9 cellular contexts compared by ENCODE assay signal in the genomic region with DNA sequence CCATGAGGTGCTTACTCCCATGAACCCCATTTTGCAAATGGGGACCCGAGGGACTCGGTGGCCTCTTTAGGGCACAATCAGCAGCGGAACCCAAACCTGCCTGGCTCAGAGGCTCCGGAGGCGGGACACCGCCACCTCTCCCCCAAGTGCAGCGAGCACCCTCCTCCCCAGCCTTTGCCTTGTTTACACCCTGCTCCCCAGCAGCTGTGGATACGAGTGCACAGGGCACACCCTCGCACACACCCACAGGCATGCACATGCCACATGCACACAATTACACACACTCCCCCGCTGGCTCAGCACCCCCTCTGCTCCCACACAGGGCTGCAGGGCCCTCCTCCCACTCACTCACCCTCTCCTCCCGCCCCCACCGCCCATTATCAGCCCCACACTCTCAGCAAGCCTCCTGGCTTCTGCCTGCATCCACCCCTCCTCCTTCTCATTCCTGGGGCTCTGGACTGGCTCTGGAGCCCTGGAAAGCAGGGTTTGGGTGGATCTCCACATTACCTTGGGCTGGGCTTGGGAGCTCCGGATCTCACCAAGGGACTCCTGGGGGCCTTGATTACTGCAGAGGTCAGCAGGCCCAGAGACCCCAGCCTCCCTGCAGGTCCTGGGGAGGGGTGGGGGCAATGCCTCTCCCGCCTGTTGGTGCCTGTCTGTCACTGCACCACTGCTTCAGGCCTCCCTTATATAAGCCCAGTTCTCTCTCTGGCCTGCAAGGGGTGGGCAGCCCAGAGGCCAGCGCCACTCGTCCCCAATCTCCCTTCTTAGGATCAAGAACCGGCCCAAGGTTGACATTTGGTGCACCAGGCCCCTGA. TPM values are rescaled to one million over a fixed set of nuclear protein-coding genes. Genes with fewer than 3 reads are reported as not detected.
DNase-seq lines count a peak whose midpoint lies in the region; ATAC-seq, FAIRE-seq and TF ChIP-seq lines count a peak whose summit lies in the region.
"Had no signal": no experiment of that assay in that cellular context is flagged by ENCODE, and none has a peak within 500 bp of the region (broad histone marks: within the 10 kb centered on the region; RNA-seq: fewer than 3 reads in every experiment).

No MANE protein-coding gene starts in this region.

- in situ Hi-C loops in HepG2 (cut with HindIII; ENCODE audit: extremely low pct_ligation_motif_present, low pct_unique_long_range_greater_than_20kb), result no loop called here

- peak overlapping the region; percentile 63 for H3K4me2 ChIP-seq in HepG2 (ENCODE audit: low read depth, low read length)

- H3K27me3 Mint-ChIP-seq in naive thymus-derived CD4-positive, alpha-beta T cell, result no peaks in the 10 kb centered on the region

- H3K4me3 ChIP-seq in colonic mucosa, result no peak overlapping the region
- H3K4me3 ChIP-seq in HepG2 (replicated peaks in 1 of 3; ENCODE audit: insufficient read depth in 1 of 3, low read depth in 2 of 3, low read length in 3 of 3), result peak overlapping the region in 2 of 3 experiments; percentile 27 to 49; a peak in 4 of 6 replicates
- peak overlapping the region in 2 of 5 donors; percentile 6 to 36 for H3K4me3 ChIP-seq in subcutaneous abdominal adipose tissue (ENCODE audit: low read depth in 1 of 5, low read length in 5 of 5)
- H3K4me3 ChIP-seq in naive thymus-derived CD4-positive, alpha-beta T cell (ENCODE audit: low read length), result no peak overlapping the region

- CTCF ChIA-PET in HepG2 (lab: Yijun Ruan, JAX; ENCODE audit: low intra/inter-chr PET ratio, low total read pairs), result no interaction called here
- CTCF ChIA-PET in naive thymus-derived CD4-positive, alpha-beta T cell (lab: Charles Lee), result interaction anchor here (0.6 to 1.1 kb wide), 2 partner anchors 7 to 492 kb away, joined by 3 to 4 read pairs; no protein-coding TSS in a partner anchor

- peaks cover 2 to 30% (median 5%) of the 10 kb centered on the region in 5 donors for H3K36me3 Mint-ChIP-seq in naive thymus-derived CD4-positive, alpha-beta T cell

- H3K27ac Mint-ChIP-seq in naive thymus-derived CD4-positive, alpha-beta T cell, result no peak overlapping the region

- peak; percentile 89 for DNase-seq in colonic mucosa
- DNase-seq in HepG2 (ENCODE audit: low spot score), result no peak
- DNase-seq in DMS153 treated with DMSO at 0.1 percent for 48 hours (lab: John Stamatoyannopoulos, UW; ENCODE audit: unreplicated experiment), result no peak
- no peak for DNase-seq in NCI-H187 treated with DMSO at 0.1 percent for 48 hours (lab: John Stamatoyannopoulos, UW)
- DNase-seq in naive thymus-derived CD4-positive, alpha-beta T cell, result no peak
- DNase-seq: activated CD4-positive, alpha-beta T cell treated with anti-CD3 and anti-CD28 coated beads, Interleukin-2, amount 50 U/mL, for 4 hours had no signal

- no peaks in the 10 kb centered on the region for H3K79me2 ChIP-seq in HepG2 (ENCODE audit: insufficient read depth, low read length)

- H3K36me3 ChIP-seq in colonic mucosa, result no peaks in the 10 kb centered on the region
- peaks cover 0 to 4% of the 10 kb centered on the region in 2 experiments; a peak in 1 of 5 replicates for H3K36me3 ChIP-seq in HepG2 (replicated peaks in 1 of 2; ENCODE audit: control insufficient read depth in 1 of 2, insufficient read depth in 2 of 2, low read length in 2 of 2)
- H3K36me3 ChIP-seq in subcutaneous abdominal adipose tissue (ENCODE audit: control insufficient read depth in 5 of 5, insufficient read depth in 5 of 5, low read length in 5 of 5), result peaks cover 0 to 73% (median 55%) of the 10 kb centered on the region in 5 donors
- H3K36me3 ChIP-seq in naive thymus-derived CD4-positive, alpha-beta T cell (ENCODE audit: control insufficient read depth in 2 of 3, insufficient read depth in 3 of 3, low read length in 3 of 3), result peaks cover 0 to 84% (median 0%) of the 10 kb centered on the region in 3 experiments

- WGBS in HepG2 (ENCODE audit: low lambda C conversion rate), result 28% methylated on average over 14 of the region's 17 CpGs

- H3K4me3 Mint-ChIP-seq in naive thymus-derived CD4-positive, alpha-beta T cell, result no peak overlapping the region

- H3K9ac ChIP-seq in colonic mucosa (ENCODE audit: low read depth in 2 of 2, low read length in 2 of 2) (peak overlapping the region; percentile 41 to 88), HepG2 (ENCODE audit: insufficient read depth, low read depth, low read length) (peak overlapping the region; percentile 46), subcutaneous abdominal adipose tissue (ENCODE audit: low read length in 5 of 5) (peak overlapping the region in 4 of 5 donors; percentile 16 to 59 (median 22))

- H2AFZ ChIP-seq in HepG2 (ENCODE audit: low read length), result no peak overlapping the region

- TF ChIP-seq RAD21 in Ishikawa (IDR thresholded peaks at IDR 0.05; ENCODE audit: low read depth) (no peak), HepG2 (CRISPR knock-in tag; IDR thresholded peaks at IDR 0.05) (no peak)

- peak; percentile 12 for FAIRE-seq in HepG2 (lab: Jason Lieb, UNC)

- H3K4me1 ChIP-seq in colonic mucosa (peaks cover 25% of the 10 kb centered on the region), HepG2 (ENCODE audit: insufficient read depth, low read length) (peaks cover 40% of the 10 kb centered on the region), subcutaneous abdominal adipose tissue (ENCODE audit: control insufficient read depth in 5 of 5, insufficient read depth in 5 of 5, low read length in 5 of 5) (peaks cover 18 to 74% (median 71%) of the 10 kb centered on the region in 5 donors)
- peaks cover 1 to 5% of the 10 kb centered on the region in 2 donors for H3K4me1 ChIP-seq in naive thymus-derived CD4-positive, alpha-beta T cell (ENCODE audit: control insufficient read depth in 2 of 2, insufficient read depth in 2 of 2, low read length in 2 of 2)

- ATAC-seq in HepG2 (peak; percentile 78), GM18858 (IDR thresholded peaks at IDR 0.05; ENCODE audit: unreplicated experiment) (no peak)
- ATAC-seq in naive thymus-derived CD4-positive, alpha-beta T cell, result no peak

- POLR2A ChIA-PET in HepG2 (lab: Yijun Ruan, JAX), result interaction anchor here (0.9 to 2.9 kb wide), 7 partner anchors 7 to 245 kb away, joined by 3 to 32 read pairs (median 4); a partner anchor contains a TSS
- POLR2A ChIA-PET in naive thymus-derived CD4-positive, alpha-beta T cell (lab: Charles Lee), result no interaction called here

- TF ChIP-seq EP300 in Ishikawa (IDR thresholded peaks at IDR 0.05; ENCODE audit: borderline replicate concordance), result no peak
- no peak for TF ChIP-seq EP300 in HepG2 (IDR thresholded peaks at IDR 0.05; ENCODE audit: low read depth in 2 of 2, low read length in 2 of 2)
- no peak for TF ChIP-seq EP300 in HepG2 (CRISPR knock-in tag; IDR thresholded peaks at IDR 0.05; ENCODE audit: borderline replicate concordance)

- TSS peak; percentile 68 for BruUV-seq in HepG2 (replicated peaks; lab: Mats Ljungman, UMichigan)

- H4K20me1 ChIP-seq in HepG2 (ENCODE audit: insufficient read depth, low read length), result no peaks in the 10 kb centered on the region

- peaks cover 4 to 33% (median 21%) of the 10 kb centered on the region in 7 donors for H3K4me1 Mint-ChIP-seq in naive thymus-derived CD4-positive, alpha-beta T cell

- no peaks in the 10 kb centered on the region for H3K9me3 Mint-ChIP-seq in naive thymus-derived CD4-positive, alpha-beta T cell

- H3K27ac ChIP-seq in colonic mucosa, result peak overlapping the region; percentile 65
- H3K27ac ChIP-seq in HepG2 (ENCODE audit: extremely low read length, insufficient read depth, low read length), result peak overlapping the region; percentile 68
- peak overlapping the region; percentile 91 for H3K27ac ChIP-seq in subcutaneous abdominal adipose tissue (ENCODE audit: low read depth, low read length)
- H3K27ac ChIP-seq in naive thymus-derived CD4-positive, alpha-beta T cell (ENCODE audit: low read depth, low read length), result no peak overlapping the region

- intact Hi-C loops in colonic mucosa (cut with DNase I) (no loop called here), HepG2 (cut with micrococcal nuclease; ENCODE audit: unreplicated experiment) (no loop called here)
- intact Hi-C loops in naive thymus-derived CD4-positive, alpha-beta T cell (cut with micrococcal nuclease), result no loop called here

- H3K9me3 ChIP-seq in colonic mucosa (no peaks in the 10 kb centered on the region), HepG2 (ENCODE audit: low read length) (no peaks in the 10 kb centered on the region), subcutaneous abdominal adipose tissue (ENCODE audit: control insufficient read depth in 5 of 5, low read length in 5 of 5) (no peaks in the 10 kb centered on the region)
- H3K9me3 ChIP-seq in naive thymus-derived CD4-positive, alpha-beta T cell (ENCODE audit: control insufficient read depth in 2 of 3, low read length in 3 of 3), result no peaks in the 10 kb centered on the region

- H3K27me3 ChIP-seq in colonic mucosa (no peaks in the 10 kb centered on the region), HepG2 (ENCODE audit: control insufficient read depth in 1 of 2, insufficient read depth in 2 of 2, low read length in 2 of 2) (no peaks in the 10 kb centered on the region), subcutaneous abdominal adipose tissue (ENCODE audit: control insufficient read depth in 5 of 5, insufficient read depth in 4 of 5, low read length in 5 of 5) (no peaks in the 10 kb centered on the region)
- no peaks in the 10 kb centered on the region for H3K27me3 ChIP-seq in naive thymus-derived CD4-positive, alpha-beta T cell (ENCODE audit: control insufficient read depth in 2 of 2, insufficient read depth in 2 of 2, low read length in 2 of 2)

- TF ChIP-seq CTCF in colonic mucosa (IDR thresholded peaks at IDR 0.05), result no peak
- TF ChIP-seq CTCF in HepG2 (CRISPR knock-in tag; IDR thresholded peaks at IDR 0.05), result no peak

- TF ChIP-seq POLR2A in HepG2 (IDR thresholded peaks at IDR 0.05; ENCODE audit: insufficient read depth in 1 of 2, low read depth in 2 of 2, low read length in 2 of 2), result 0 out of 4 replicates have a peak, but pooled peaks of 1 of the 2 experiments have one; percentile 17

RNA-seq across cellular contexts. Expression of a gene that starts 6.4 kb away (rescaled TPM):
- total RNA-seq in colonic mucosa (10 to 100 TPM; 48.8 to 56.4 TPM), HepG2 (2016; rRNA removed; fragmentation: Illumina TruSeq; extraction: Trizol) (18.5 and 19.2 TPM in 2 replicates)
- total RNA-seq in HepG2 (2016; cell fraction: cytosol; rRNA removed; fragmentation: Illumina TruSeq; extraction: Trizol; ENCODE audit: low read depth), result 6.4 and 13.9 TPM in 2 replicates
- total RNA-seq in HepG2 (2016; cell fraction: insoluble cytoplasmic fraction; rRNA removed; fragmentation: Illumina TruSeq; extraction: Trizol), result 16.2 and 19.8 TPM in 2 replicates
- 10.9 and 11.9 TPM in 2 replicates for total RNA-seq in HepG2 (2016; cell fraction: membrane; rRNA removed; fragmentation: Illumina TruSeq; extraction: Trizol)
- 10.9 and 12.5 TPM in 2 replicates for total RNA-seq in HepG2 (2016; cell fraction: nucleus; rRNA removed; fragmentation: Illumina TruSeq; extraction: Trizol)
- 59.7 and 66.6 TPM in 2 replicates for polyA plus RNA-seq in HepG2 (2011; rRNA removed)
- polyA plus RNA-seq in HepG2 (2011; cell fraction: cytosol; rRNA removed), result 33.2 and 46.3 TPM in 2 replicates
- polyA plus RNA-seq in HepG2 (2011; cell fraction: nucleus; rRNA removed), result 86.5 and 102 TPM in 2 replicates
- polyA plus RNA-seq in HepG2 (2012), result 17.2 and 27.4 TPM in 2 replicates
- polyA plus RNA-seq in HepG2 (2016; cell fraction: cytosol; fragmentation: Illumina TruSeq; extraction: Trizol; ENCODE audit: low read depth), result 9.3 and 10.8 TPM in 2 replicates
- 22.3 and 32.8 TPM in 2 replicates for polyA plus RNA-seq in HepG2 (2016; cell fraction: insoluble cytoplasmic fraction; fragmentation: Illumina TruSeq; extraction: Trizol; ENCODE audit: low read depth)
- 12.0 and 14.3 TPM in 2 replicates for polyA plus RNA-seq in HepG2 (2016; cell fraction: membrane; fragmentation: Illumina TruSeq; extraction: Trizol; ENCODE audit: low read depth)
- 21.9 and 24.6 TPM in 2 replicates for polyA plus RNA-seq in HepG2 (2016; cell fraction: nucleus; fragmentation: Illumina TruSeq; extraction: Trizol; ENCODE audit: insufficient read depth, low read depth)
- polyA minus RNA-seq in HepG2 (2011; rRNA and poly(A)+ RNA removed; ENCODE audit: low replicate concordance), result 111 and 113 TPM in 2 replicates
- polyA minus RNA-seq in HepG2 (2011; cell fraction: cytosol; rRNA and poly(A)+ RNA removed), result 22.7 and 28.5 TPM in 2 replicates
- polyA minus RNA-seq in HepG2 (2011; cell fraction: nucleus; rRNA and poly(A)+ RNA removed), result 44.5 and 48.7 TPM in 2 replicates
- 10 to 100 TPM; 16.7 to 48.3 (median 22.5) TPM for total RNA-seq in naive thymus-derived CD4-positive, alpha-beta T cell
- 10 to 100 TPM; 37.2 to 50.4 TPM for polyA plus RNA-seq in naive thymus-derived CD4-positive, alpha-beta T cell

RNA-seq across cellular contexts. Expression of a gene that starts 28.4 kb away (rescaled TPM):
- total RNA-seq in colonic mucosa (1 to 10 TPM in 1 of 2 donors, under 1 TPM in 1; 0.77 to 2.3 TPM), HepG2 (2016; rRNA removed; fragmentation: Illumina TruSeq; extraction: Trizol) (0.07 TPM in 1 of 2 replicates, not detected in the other)
- total RNA-seq in HepG2 (2016; cell fraction: cytosol; rRNA removed; fragmentation: Illumina TruSeq; extraction: Trizol; ENCODE audit: low read depth), result 0.18 and 0.20 TPM in 2 replicates
- 0.04 TPM in 1 of 2 replicates, not detected in the other for total RNA-seq in HepG2 (2016; cell fraction: insoluble cytoplasmic fraction; rRNA removed; fragmentation: Illumina TruSeq; extraction: Trizol)
- 0.09 and 0.14 TPM in 2 replicates for total RNA-seq in HepG2 (2016; cell fraction: membrane; rRNA removed; fragmentation: Illumina TruSeq; extraction: Trizol)
- 0.09 TPM in 2 replicates for total RNA-seq in HepG2 (2016; cell fraction: nucleus; rRNA removed; fragmentation: Illumina TruSeq; extraction: Trizol)
- polyA plus RNA-seq in HepG2 (2011; rRNA removed), result 0.22 TPM in 1 of 2 replicates, not detected in the other
- 0.01 and 0.04 TPM in 2 replicates for polyA plus RNA-seq in HepG2 (2011; cell fraction: cytosol; rRNA removed)
- 0.24 and 0.29 TPM in 2 replicates for polyA plus RNA-seq in HepG2 (2011; cell fraction: nucleus; rRNA removed)
- polyA plus RNA-seq in HepG2 (2012), result 0.08 and 0.11 TPM in 2 replicates
- not detected in 2 replicates for polyA plus RNA-seq in HepG2 (2016; cell fraction: cytosol; fragmentation: Illumina TruSeq; extraction: Trizol; ENCODE audit: low read depth)
- 0.16 TPM in 1 of 2 replicates, not detected in the other for polyA plus RNA-seq in HepG2 (2016; cell fraction: insoluble cytoplasmic fraction; fragmentation: Illumina TruSeq; extraction: Trizol; ENCODE audit: low read depth)
- 0.19 TPM in 2 replicates for polyA plus RNA-seq in HepG2 (2016; cell fraction: membrane; fragmentation: Illumina TruSeq; extraction: Trizol; ENCODE audit: low read depth)
- 0.53 TPM in 1 of 2 replicates, not detected in the other for polyA plus RNA-seq in HepG2 (2016; cell fraction: nucleus; fragmentation: Illumina TruSeq; extraction: Trizol; ENCODE audit: insufficient read depth, low read depth)
- 0.28 and 0.30 TPM in 2 replicates for polyA minus RNA-seq in HepG2 (2011; rRNA and poly(A)+ RNA removed; ENCODE audit: low replicate concordance)
- polyA minus RNA-seq in HepG2 (2011; cell fraction: cytosol; rRNA and poly(A)+ RNA removed), result 0.09 and 0.20 TPM in 2 replicates
- 0.39 and 0.99 TPM in 2 replicates for polyA minus RNA-seq in HepG2 (2011; cell fraction: nucleus; rRNA and poly(A)+ RNA removed)
- total RNA-seq in naive thymus-derived CD4-positive, alpha-beta T cell, result under 1 TPM in 2 of 5 experiments, not detected in 3; 0.70 to 0.78 TPM
- polyA plus RNA-seq in naive thymus-derived CD4-positive, alpha-beta T cell, result not detected

RNA-seq across cellular contexts. Expression of a gene that starts 45.6 kb away (rescaled TPM):
- 100 to 1,000 TPM; 111 to 116 TPM for total RNA-seq in colonic mucosa
- 0.69 and 0.77 TPM in 2 replicates for total RNA-seq in HepG2 (2016; rRNA removed; fragmentation: Illumina TruSeq; extraction: Trizol)
- 1.5 and 1.9 TPM in 2 replicates for total RNA-seq in HepG2 (2016; cell fraction: cytosol; rRNA removed; fragmentation: Illumina TruSeq; extraction: Trizol; ENCODE audit: low read depth)
- 0.48 and 1.1 TPM in 2 replicates for total RNA-seq in HepG2 (2016; cell fraction: insoluble cytoplasmic fraction; rRNA removed; fragmentation: Illumina TruSeq; extraction: Trizol)
- total RNA-seq in HepG2 (2016; cell fraction: membrane; rRNA removed; fragmentation: Illumina TruSeq; extraction: Trizol), result 0.28 and 0.62 TPM in 2 replicates
- total RNA-seq in HepG2 (2016; cell fraction: nucleus; rRNA removed; fragmentation: Illumina TruSeq; extraction: Trizol), result 1.3 and 1.8 TPM in 2 replicates
- polyA plus RNA-seq in HepG2 (2011; rRNA removed), result 0.48 and 0.59 TPM in 2 replicates
- 0.33 and 0.78 TPM in 2 replicates for polyA plus RNA-seq in HepG2 (2011; cell fraction: cytosol; rRNA removed)
- 2.6 and 3.3 TPM in 2 replicates for polyA plus RNA-seq in HepG2 (2011; cell fraction: nucleus; rRNA removed)
- polyA plus RNA-seq in HepG2 (2012), result 0.27 and 0.32 TPM in 2 replicates
- 0.51 and 0.57 TPM in 2 replicates for polyA plus RNA-seq in HepG2 (2016; cell fraction: cytosol; fragmentation: Illumina TruSeq; extraction: Trizol; ENCODE audit: low read depth)
- polyA plus RNA-seq in HepG2 (2016; cell fraction: insoluble cytoplasmic fraction; fragmentation: Illumina TruSeq; extraction: Trizol; ENCODE audit: low read depth), result 0.52 and 0.82 TPM in 2 replicates
- 0.30 and 0.48 TPM in 2 replicates for polyA plus RNA-seq in HepG2 (2016; cell fraction: membrane; fragmentation: Illumina TruSeq; extraction: Trizol; ENCODE audit: low read depth)
- 1.3 and 2.2 TPM in 2 replicates for polyA plus RNA-seq in HepG2 (2016; cell fraction: nucleus; fragmentation: Illumina TruSeq; extraction: Trizol; ENCODE audit: insufficient read depth, low read depth)
- polyA minus RNA-seq in HepG2 (2011; rRNA and poly(A)+ RNA removed; ENCODE audit: low replicate concordance), result 1.4 and 198 TPM in 2 replicates
- polyA minus RNA-seq in HepG2 (2011; cell fraction: cytosol; rRNA and poly(A)+ RNA removed), result 2.9 and 6.2 TPM in 2 replicates
- polyA minus RNA-seq in HepG2 (2011; cell fraction: nucleus; rRNA and poly(A)+ RNA removed), result 1.1 and 2.8 TPM in 2 replicates
- 10 to 100 TPM in 2 of 5 experiments, 1 to 10 TPM in 3; 4.0 to 14.6 (median 8.6) TPM for total RNA-seq in naive thymus-derived CD4-positive, alpha-beta T cell
- 1 to 10 TPM; 1.4 to 2.4 TPM for polyA plus RNA-seq in naive thymus-derived CD4-positive, alpha-beta T cell

RNA-seq across cellular contexts. Expression of a gene that starts 48.9 kb away (rescaled TPM):
- total RNA-seq in colonic mucosa (10 to 100 TPM; 36.6 to 43.2 TPM), HepG2 (2016; rRNA removed; fragmentation: Illumina TruSeq; extraction: Trizol) (11.0 and 15.8 TPM in 2 replicates)
- 1.3 and 1.6 TPM in 2 replicates for total RNA-seq in HepG2 (2016; cell fraction: cytosol; rRNA removed; fragmentation: Illumina TruSeq; extraction: Trizol; ENCODE audit: low read depth)
- total RNA-seq in HepG2 (2016; cell fraction: insoluble cytoplasmic fraction; rRNA removed; fragmentation: Illumina TruSeq; extraction: Trizol), result 8.3 and 16.2 TPM in 2 replicates
- total RNA-seq in HepG2 (2016; cell fraction: membrane; rRNA removed; fragmentation: Illumina TruSeq; extraction: Trizol), result 7.0 and 7.3 TPM in 2 replicates
- total RNA-seq in HepG2 (2016; cell fraction: nucleus; rRNA removed; fragmentation: Illumina TruSeq; extraction: Trizol), result 10.9 and 13.5 TPM in 2 replicates
- polyA plus RNA-seq in HepG2 (2011; rRNA removed), result 8.7 and 9.4 TPM in 2 replicates
- polyA plus RNA-seq in HepG2 (2011; cell fraction: cytosol; rRNA removed), result 7.4 and 9.0 TPM in 2 replicates
- polyA plus RNA-seq in HepG2 (2011; cell fraction: nucleus; rRNA removed), result 13.1 and 16.4 TPM in 2 replicates
- polyA plus RNA-seq in HepG2 (2012), result 9.8 and 11.6 TPM in 2 replicates
- 1.2 and 1.4 TPM in 2 replicates for polyA plus RNA-seq in HepG2 (2016; cell fraction: cytosol; fragmentation: Illumina TruSeq; extraction: Trizol; ENCODE audit: low read depth)
- 14.2 and 17.2 TPM in 2 replicates for polyA plus RNA-seq in HepG2 (2016; cell fraction: insoluble cytoplasmic fraction; fragmentation: Illumina TruSeq; extraction: Trizol; ENCODE audit: low read depth)
- 7.2 TPM in 2 replicates for polyA plus RNA-seq in HepG2 (2016; cell fraction: membrane; fragmentation: Illumina TruSeq; extraction: Trizol; ENCODE audit: low read depth)
- 35.0 and 35.2 TPM in 2 replicates for polyA plus RNA-seq in HepG2 (2016; cell fraction: nucleus; fragmentation: Illumina TruSeq; extraction: Trizol; ENCODE audit: insufficient read depth, low read depth)
- polyA minus RNA-seq in HepG2 (2011; rRNA and poly(A)+ RNA removed; ENCODE audit: low replicate concordance), result 15.4 and 32.3 TPM in 2 replicates
- polyA minus RNA-seq in HepG2 (2011; cell fraction: cytosol; rRNA and poly(A)+ RNA removed), result 7.3 and 11.8 TPM in 2 replicates
- 7.8 and 9.3 TPM in 2 replicates for polyA minus RNA-seq in HepG2 (2011; cell fraction: nucleus; rRNA and poly(A)+ RNA removed)
- total RNA-seq in naive thymus-derived CD4-positive, alpha-beta T cell, result 100 to 1,000 TPM in 2 of 5 experiments, 10 to 100 TPM in 3; 63.1 to 142 (median 69.1) TPM
- under 1 TPM; 0.63 to 0.72 TPM for polyA plus RNA-seq in naive thymus-derived CD4-positive, alpha-beta T cell

Comparison
In these comparisons a context has a peak if more than half of its experiments do, and no peak if none do; other contexts are left out.
1. H3K4me3 ChIP-seq: peak in HepG2 (2 of 3); none in colonic mucosa (single experiment) and naive thymus-derived CD4-positive, alpha-beta T cell (single experiment).
2. RNA of a gene that starts 45.6 kb away (total RNA-seq): 111 to 116 TPM in colonic mucosa; 4.0 to 14.6 TPM in naive thymus-derived CD4-positive, alpha-beta T cell and 0.28 to 1.9 TPM in HepG2; every median in the first group is over 4 times any median in the second.
3. Peak in every context shown above with its lines, with median percentiles within 50 percentile points of each other: H3K9ac ChIP-seq.